ENCODE assay signal across 19 cellular contexts in the genomic region with DNA sequence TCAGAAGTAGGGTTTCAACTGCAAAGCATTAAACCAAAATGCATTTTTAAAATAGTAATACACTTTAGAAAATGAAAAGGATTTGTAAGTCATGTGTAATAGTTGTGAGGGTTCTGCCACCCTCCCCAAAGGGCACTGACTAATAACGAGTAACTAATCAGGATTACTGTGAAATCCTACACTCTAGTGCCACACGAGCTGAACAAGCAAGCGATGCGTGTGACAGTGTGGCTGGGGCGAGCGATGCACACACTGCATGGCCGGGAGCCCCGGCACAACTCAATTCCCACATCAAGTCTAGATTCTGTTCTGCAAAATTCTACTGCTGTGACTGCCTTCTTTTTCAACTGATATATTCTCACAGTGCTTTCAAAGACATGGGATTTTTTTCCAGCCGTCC.
DNase-seq lines count a peak whose midpoint lies in the region; ATAC-seq and TF ChIP-seq lines count a peak whose summit lies in the region.
"Had no signal": no experiment of that assay in that cellular context is flagged by ENCODE, and none has a peak within 500 bp of the region (broad histone marks: within the 10 kb centered on the region; RNA-seq: fewer than 3 reads in every experiment).

No MANE protein-coding gene starts in this region.

- H3K4me1 ChIP-seq in upper lobe of right lung = no peaks in the 10 kb centered on the region
- H3K4me1 ChIP-seq: breast epithelium had no signal

- H3K9me3 Mint-ChIP-seq in osteocyte (ENCODE audit: unreplicated experiment) = no peaks in the 10 kb centered on the region
- H3K9me3 Mint-ChIP-seq: activated naive CD8-positive, alpha-beta T cell treated with anti-CD3 and anti-CD28 coated beads, Interleukin-2, amount 10 ng/mL, durations not matched to agents 7 days and 5 days; activated T-helper 1 cell treated with anti-CD3 and anti-CD28 coated beads, Interleukin-12 subunit alpha, Interleukin-12 subunit beta, Interleukin-2, Interleukin-4 antibody, amounts not matched to agents 30 ng/mL and 10 ng/mL and 1 ng/mL, durations not matched to agents 14 hours and 24 hours and 36 hours; mesothelial cell of epicardium had no signal

- DNase-seq in NCI-H524 (lab: John Stamatoyannopoulos, UW) = peak; percentile 12 to 66
- no peak for DNase-seq in NCI-H524 treated with DMSO at 0.1 percent for 48 hours (lab: John Stamatoyannopoulos, UW)
- no peak for DNase-seq in caudate nucleus (lab: John Stamatoyannopoulos, UW)
- DNase-seq in osteocyte (ENCODE audit: extremely low spot score, unreplicated experiment) = no peak
- DNase-seq in upper lobe of right lung = peak; percentile 4
- DNase-seq in NCI-H1105 (lab: John Stamatoyannopoulos, UW) = no peak
- no peak for DNase-seq in GF-D8 (lab: John Stamatoyannopoulos, UW)
- DNase-seq: 8988T; activated naive CD8-positive, alpha-beta T cell treated with anti-CD3 and anti-CD28 coated beads, Interleukin-2, amount 10 ng/mL, durations not matched to agents 7 days and 5 days; NCI-H187 treated with DMSO at 0.1 percent for 48 hours; NCI-H446 treated with DMSO at 0.1 percent for 48 hours had no signal

- TF ChIP-seq CTCF in osteocyte (IDR thresholded peaks at IDR 0.05) (no peak), upper lobe of right lung (IDR thresholded peaks at IDR 0.05) (no peak)

- no peaks in the 10 kb centered on the region for H3K27me3 ChIP-seq in upper lobe of right lung
- H3K27me3 ChIP-seq: breast epithelium, dorsolateral prefrontal cortex, gastroesophageal sphincter had no signal

- no peak for ATAC-seq in upper lobe of right lung
- ATAC-seq in GM18909 (IDR thresholded peaks at IDR 0.05; ENCODE audit: poor library complexity, unreplicated experiment) = no peak
- ATAC-seq: activated CD4-positive, CD25-positive, alpha-beta regulatory T cell treated with anti-CD3 and anti-CD28 coated beads, Interleukin-2, amount 50 U/mL, for 24 hours; gastroesophageal sphincter had no signal

- intact Hi-C loops in upper lobe of right lung (cut with DNase I) = no loop called here

- peak overlapping the region; percentile 44 for H3K27ac ChIP-seq in caudate nucleus (ENCODE audit: low read depth, low read length)
- H3K27ac ChIP-seq in upper lobe of right lung = no peak overlapping the region
- H3K27ac ChIP-seq: breast epithelium, epithelial cell of prostate had no signal

- peaks cover 56% of the 10 kb centered on the region for H3K36me3 Mint-ChIP-seq in osteocyte (ENCODE audit: unreplicated experiment)
- H3K36me3 Mint-ChIP-seq: activated naive CD8-positive, alpha-beta T cell treated with anti-CD3 and anti-CD28 coated beads, Interleukin-2, amount 10 ng/mL, durations not matched to agents 7 days and 5 days; mesothelial cell of epicardium had no signal

- H3K4me3 ChIP-seq in upper lobe of right lung = no peak overlapping the region
- H3K4me3 ChIP-seq: breast epithelium, dorsolateral prefrontal cortex, gastroesophageal sphincter had no signal

- no peak overlapping the region for H3K4me3 Mint-ChIP-seq in osteocyte (ENCODE audit: unreplicated experiment)
- H3K4me3 Mint-ChIP-seq: activated naive CD8-positive, alpha-beta T cell treated with anti-CD3 and anti-CD28 coated beads, Interleukin-2, amount 10 ng/mL, durations not matched to agents 7 days and 5 days; activated T-helper 1 cell treated with anti-CD3 and anti-CD28 coated beads, Interleukin-12 subunit alpha, Interleukin-12 subunit beta, Interleukin-2, Interleukin-4 antibody, amounts not matched to agents 30 ng/mL and 10 ng/mL and 1 ng/mL, durations not matched to agents 14 hours and 24 hours and 36 hours; mesothelial cell of epicardium had no signal

- H3K4me1 Mint-ChIP-seq in osteocyte (ENCODE audit: unreplicated experiment) = peaks cover 64% of the 10 kb centered on the region
- H3K4me1 Mint-ChIP-seq: activated naive CD8-positive, alpha-beta T cell treated with anti-CD3 and anti-CD28 coated beads, Interleukin-2, amount 10 ng/mL, durations not matched to agents 7 days and 5 days; mesothelial cell of epicardium had no signal

- no peaks in the 10 kb centered on the region for H3K27me3 Mint-ChIP-seq in osteocyte (ENCODE audit: unreplicated experiment)
- H3K27me3 Mint-ChIP-seq: activated naive CD8-positive, alpha-beta T cell treated with anti-CD3 and anti-CD28 coated beads, Interleukin-2, amount 10 ng/mL, durations not matched to agents 7 days and 5 days had no signal

- H3K9me3 ChIP-seq in upper lobe of right lung = no peaks in the 10 kb centered on the region
- H3K9me3 ChIP-seq: breast epithelium, gastroesophageal sphincter had no signal

- H3K27ac Mint-ChIP-seq in osteocyte (ENCODE audit: unreplicated experiment) = peak overlapping the region; percentile 91
- H3K27ac Mint-ChIP-seq: activated naive CD8-positive, alpha-beta T cell treated with anti-CD3 and anti-CD28 coated beads, Interleukin-2, amount 10 ng/mL, durations not matched to agents 7 days and 5 days; activated T-helper 1 cell treated with anti-CD3 and anti-CD28 coated beads, Interleukin-12 subunit alpha, Interleukin-12 subunit beta, Interleukin-2, Interleukin-4 antibody, amounts not matched to agents 30 ng/mL and 10 ng/mL and 1 ng/mL, durations not matched to agents 14 hours and 24 hours and 36 hours; mesothelial cell of epicardium had no signal

- no peaks in the 10 kb centered on the region for H3K36me3 ChIP-seq in upper lobe of right lung
- H3K36me3 ChIP-seq: breast epithelium had no signal

Comparison
In these comparisons a context has a peak if more than half of its experiments do, and no peak if none do; other contexts are left out.
1. DNase-seq: peak in NCI-H524 (2 of 2) and upper lobe of right lung (single experiment); none in NCI-H524 treated with DMSO at 0.1 percent for 48 hours (single experiment), caudate nucleus (0 of 61), osteocyte (single experiment), NCI-H1105 (single experiment) and GF-D8 (single experiment).